In genomic region chr17:79258042-79258441, GRCh38 we compare ENCODE assay signal across 6 cellular contexts.
"Had no signal": no experiment of that assay in that cellular context is flagged by ENCODE, and none has a peak within 500 bp of the region (broad histone marks: within the 10 kb centered on the region; RNA-seq: fewer than 3 reads in every experiment).

No MANE protein-coding gene starts in this region.

- DNase-seq: GM23248, GOT3, H7, HCEC 1CT, IMR-90 had no signal

- H3K27ac ChIP-seq: GM23248 had no signal

- H2AFZ ChIP-seq: GM23248 had no signal

- ATAC-seq: K562 had no signal

- H3K9ac ChIP-seq: GM23248 had no signal

- H3K4me3 ChIP-seq: GM23248, K562 had no signal
